In the genomic region with DNA sequence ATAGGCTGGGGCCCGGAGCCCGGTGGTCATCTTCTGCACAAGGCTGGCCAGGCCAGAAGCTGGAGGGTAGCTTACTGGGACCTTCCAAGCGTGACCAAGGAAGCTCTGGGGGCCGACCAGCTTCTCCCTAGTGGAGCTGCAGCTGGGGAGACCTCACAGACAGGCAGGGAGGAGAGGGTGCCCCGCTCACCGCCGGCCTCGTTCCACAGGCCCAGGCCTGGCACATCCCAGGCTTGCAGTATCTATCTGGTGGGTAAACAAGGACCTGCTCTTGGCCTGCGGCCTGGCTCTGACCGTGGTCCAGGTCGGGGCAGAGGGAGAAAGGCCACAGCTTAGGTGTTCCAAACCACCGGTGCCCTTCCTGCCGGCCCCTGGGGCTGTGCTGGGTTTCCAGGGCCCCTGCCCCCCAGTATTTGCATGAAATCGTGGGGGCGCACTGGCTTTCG, we compare ENCODE assay signal across 10 cellular contexts. TPM values are rescaled to one million over a fixed set of nuclear protein-coding genes. Genes with fewer than 3 reads are reported as not detected.
DNase-seq lines count a peak whose midpoint lies in the region; ATAC-seq, FAIRE-seq and TF ChIP-seq lines count a peak whose summit lies in the region.
"Had no signal": no experiment of that assay in that cellular context is flagged by ENCODE, and none has a peak within 500 bp of the region (broad histone marks: within the 10 kb centered on the region; RNA-seq: fewer than 3 reads in every experiment).

No MANE protein-coding gene starts in this region.

- intact Hi-C loops in activated T-helper 2 cell treated with anti-CD3 and anti-CD28 coated beads, Interferon-gamma antibody, Interleukin-2, Interleukin-4, amounts not matched to agents 10 μg/mL and 5 μg/mL and 100 μg/mL, durations not matched to agents 14 hours and 24 hours and 36 hours (cut with micrococcal nuclease) = loop anchor here (5.0 to 10.0 kb wide), 3 partner anchors 256 to 676 kb away; no protein-coding TSS in a partner anchor

- peak overlapping the region; percentile 39 for H2BK120ac ChIP-seq in H1 (replicated peaks; ENCODE audit: low read depth, low read length)

- peaks cover 4 to 54% (median 20%) of the 10 kb centered on the region in 5 donors for H3K27me3 Mint-ChIP-seq in naive thymus-derived CD8-positive, alpha-beta T cell
- peaks cover 32% of the 10 kb centered on the region for H3K27me3 Mint-ChIP-seq in activated T-helper 2 cell treated with anti-CD3 and anti-CD28 coated beads, Interferon-gamma antibody, Interleukin-2, Interleukin-4, amounts not matched to agents 10 μg/mL and 5 μg/mL and 100 μg/mL, durations not matched to agents 14 hours and 24 hours and 36 hours (ENCODE audit: low read depth)

- DNase-seq in H7 (peak; percentile 76), H1 (ENCODE audit: low read depth in 1 of 2, low spot score in 2 of 2) (peak in 1 of 2 experiments; percentile 66), dermis blood vessel endothelial cell (no peak)
- no peak for DNase-seq in naive thymus-derived CD8-positive, alpha-beta T cell
- DNase-seq in stimulated activated CD4-positive, alpha-beta T cell treated with anti-CD3 and anti-CD28 coated beads, Interleukin-4, amount 100 ng/mL, for 1 hour = no peak
- DNase-seq in activated T-helper 2 cell treated with anti-CD3 and anti-CD28 coated beads, Interferon-gamma antibody, Interleukin-2, Interleukin-4, amounts not matched to agents 10 μg/mL and 5 μg/mL and 100 μg/mL, durations not matched to agents 14 hours and 24 hours and 36 hours (ENCODE audit: low spot score) = no peak
- DNase-seq: NCI-H2081 treated with DMSO at 0.1 percent for 48 hours had no signal

- H3K23ac ChIP-seq in H1 (ENCODE audit: insufficient read length) = no peak overlapping the region

- no peaks in the 10 kb centered on the region for H3K9me3 Mint-ChIP-seq in naive thymus-derived CD8-positive, alpha-beta T cell
- H3K9me3 Mint-ChIP-seq in activated T-helper 2 cell treated with anti-CD3 and anti-CD28 coated beads, Interferon-gamma antibody, Interleukin-2, Interleukin-4, amounts not matched to agents 10 μg/mL and 5 μg/mL and 100 μg/mL, durations not matched to agents 14 hours and 24 hours and 36 hours = no peaks in the 10 kb centered on the region

- H3K14ac ChIP-seq in H1 (ENCODE audit: insufficient read length) = no peak overlapping the region

- H3K23me2 ChIP-seq in H1 (ENCODE audit: low read depth, low read length) = peaks cover 25% of the 10 kb centered on the region; the same call in 1 of the 2 replicates

- H4K91ac ChIP-seq in H1 (replicated peaks; ENCODE audit: insufficient read length, low read length) = no peak overlapping the region

- H3K27ac Mint-ChIP-seq in naive thymus-derived CD8-positive, alpha-beta T cell = no peak overlapping the region
- no peak overlapping the region for H3K27ac Mint-ChIP-seq in activated T-helper 2 cell treated with anti-CD3 and anti-CD28 coated beads, Interferon-gamma antibody, Interleukin-2, Interleukin-4, amounts not matched to agents 10 μg/mL and 5 μg/mL and 100 μg/mL, durations not matched to agents 14 hours and 24 hours and 36 hours

- H4K20me1 ChIP-seq in BLaER1 (peaks cover 60% of the 10 kb centered on the region), H1 (replicated peaks in 1 of 2; ENCODE audit: control insufficient read depth in 1 of 2, insufficient read depth in 2 of 2, low read length in 2 of 2) (peaks cover 0 to 10% of the 10 kb centered on the region in 2 experiments)

- TF ChIP-seq POLR2A in H1 (IDR thresholded peaks at IDR 0.05; ENCODE audit: control extremely low read depth in 1 of 2, low read depth in 2 of 2, low read length in 2 of 2) = no peak

- POLR2A ChIA-PET in H1 (lab: Charles Lee; ENCODE audit: partially characterized antibody) = interaction anchor here (0.8 to 1.0 kb wide), 2 partner anchors 18 to 542 kb away, joined by 3 read pairs; no protein-coding TSS in a partner anchor
- POLR2A ChIA-PET in naive thymus-derived CD8-positive, alpha-beta T cell (lab: Charles Lee) = no interaction called here

- peaks cover 48% of the 10 kb centered on the region for H3K4me1 ChIP-seq in BLaER1
- H3K4me1 ChIP-seq in H1 (replicated peaks in 1 of 4; ENCODE audit: control insufficient read depth in 3 of 4, insufficient read depth in 4 of 4, low read length in 3 of 4) = peaks cover 0 to 32% (median 15%) of the 10 kb centered on the region in 4 experiments; a peak in 5 of 7 replicates
- H3K4me1 ChIP-seq: parathyroid adenoma had no signal

- H3K27ac ChIP-seq in BLaER1 = no peak overlapping the region
- no peak overlapping the region for H3K27ac ChIP-seq in H1 (ENCODE audit: low read depth, low read length)
- H3K27ac ChIP-seq: parathyroid adenoma had no signal

- H4K8ac ChIP-seq in H1 (ENCODE audit: extremely low read depth, insufficient read depth, low read length) = 0 out of 2 replicates have a peak overlapping the region, but pooled peaks have one; percentile 43

- H3K36me3 Mint-ChIP-seq in naive thymus-derived CD8-positive, alpha-beta T cell = peaks cover 0 to 3% (median 0%) of the 10 kb centered on the region in 3 donors
- no peaks in the 10 kb centered on the region for H3K36me3 Mint-ChIP-seq in activated T-helper 2 cell treated with anti-CD3 and anti-CD28 coated beads, Interferon-gamma antibody, Interleukin-2, Interleukin-4, amounts not matched to agents 10 μg/mL and 5 μg/mL and 100 μg/mL, durations not matched to agents 14 hours and 24 hours and 36 hours (ENCODE audit: low read depth)

- no peak overlapping the region for H4K5ac ChIP-seq in H1 (ENCODE audit: insufficient read length, low read depth, low read length)

- 16% methylated on average over 16 of the region's 16 CpGs; no CpG with 5 or more reads in 1 of the 2 experiments for WGBS in H1 (ENCODE audit: extremely low coverage in 1 of 2, insufficient coverage in 1 of 2, insufficient read length in 1 of 2, insufficient replicate concordance in 2 of 2, low coverage in 1 of 2, low lambda C conversion rate in 2 of 2, missing lambda C conversion rate in 1 of 2), 2 experiments

- H3K79me2 ChIP-seq in H1 (ENCODE audit: control insufficient read depth in 1 of 2, insufficient read depth in 2 of 2, low read length in 2 of 2) = no peaks in the 10 kb centered on the region
- H3K79me2 ChIP-seq: parathyroid adenoma had no signal

- no peak for TF ChIP-seq EP300 in H1 (IDR thresholded peaks at IDR 0.05; ENCODE audit: borderline replicate concordance in 1 of 2, low read depth in 2 of 2, low read length in 2 of 2)

- H3K18ac ChIP-seq in H1 (ENCODE audit: extremely low read depth, low read length) = peak overlapping the region; percentile 83

- TF ChIP-seq CTCF in H1 (IDR thresholded peaks at IDR 0.05; ENCODE audit: control extremely low read depth in 1 of 3, insufficient read depth in 1 of 3, low read depth in 1 of 3, low read length in 3 of 3) = no peak

- H3K79me1 ChIP-seq in H1 (ENCODE audit: low read depth, low read length) = no peaks in the 10 kb centered on the region

- peak overlapping the region; percentile 46; the same call in 1 of the 2 replicates for H2BK15ac ChIP-seq in H1 (ENCODE audit: low read length)

- 0 out of 2 replicates have a peak overlapping the region, but pooled peaks have one; percentile 9 for H2BK5ac ChIP-seq in H1 (ENCODE audit: low read depth, low read length)

- peak overlapping the region; percentile 74 for H3K4me3 ChIP-seq in BLaER1
- peak overlapping the region; percentile 67; the same call in 1 of the 2 replicates for H3K4me3 ChIP-seq in H7 (ENCODE audit: insufficient read depth, low read depth, low read length)
- peak overlapping the region in 3 of 4 experiments; percentile 22 to 81 (median 29); a peak in 4 of 8 replicates for H3K4me3 ChIP-seq in H1 (ENCODE audit: extremely low read depth in 1 of 4, insufficient read depth in 2 of 4, low read depth in 3 of 4, low read length in 4 of 4)

- H3K27me3 ChIP-seq in BLaER1 (peaks cover 83% of the 10 kb centered on the region), H7 (ENCODE audit: control insufficient read depth, insufficient read depth, low read length) (peaks cover 59% of the 10 kb centered on the region), H1 (replicated peaks in 1 of 4; ENCODE audit: control insufficient read depth in 3 of 4, extremely low read depth in 1 of 4, insufficient read depth in 3 of 4, low read length in 3 of 4) (peaks cover 53 to 80% (median 74%) of the 10 kb centered on the region in 4 experiments)

- no peak overlapping the region for H3K56ac ChIP-seq in H1 (replicated peaks; ENCODE audit: insufficient read length, low read depth, low read length)

- peak overlapping the region; percentile 28 to 87 (median 67) for H3K4me3 Mint-ChIP-seq in naive thymus-derived CD8-positive, alpha-beta T cell
- H3K4me3 Mint-ChIP-seq in activated T-helper 2 cell treated with anti-CD3 and anti-CD28 coated beads, Interferon-gamma antibody, Interleukin-2, Interleukin-4, amounts not matched to agents 10 μg/mL and 5 μg/mL and 100 μg/mL, durations not matched to agents 14 hours and 24 hours and 36 hours (ENCODE audit: low read depth) = no peak overlapping the region

- H3K4me2 ChIP-seq in BLaER1 (peak overlapping the region; percentile 99), H1 (ENCODE audit: insufficient read depth in 1 of 2, low read depth in 2 of 2, low read length in 2 of 2) (peak overlapping the region; percentile 72 to 76)

- H2BK20ac ChIP-seq in H1 (ENCODE audit: low read length) = peak overlapping the region; percentile 90; the same call in 1 of the 2 replicates

- TF ChIP-seq RAD21 in H1 (IDR thresholded peaks at IDR 0.05 in 1 of 2, conservative IDR thresholded peaks at IDR 0.05 in 1 of 2; ENCODE audit: low read depth in 2 of 2, low read length in 2 of 2) = no peak

- no peak overlapping the region for H2AK5ac ChIP-seq in H1 (ENCODE audit: low read depth, low read length)

- H3K9ac ChIP-seq in BLaER1 (0 out of 2 replicates have a peak overlapping the region, but pooled peaks have one; percentile 8), H1 (replicated peaks in 1 of 4; ENCODE audit: extremely low read depth in 1 of 4, low read depth in 3 of 4, low read length in 3 of 4) (no peak overlapping the region)
- H3K9ac ChIP-seq: parathyroid adenoma had no signal

- H3K4me1 Mint-ChIP-seq in naive thymus-derived CD8-positive, alpha-beta T cell = peaks cover 4 to 24% (median 16%) of the 10 kb centered on the region in 4 donors
- H3K4me1 Mint-ChIP-seq in activated T-helper 2 cell treated with anti-CD3 and anti-CD28 coated beads, Interferon-gamma antibody, Interleukin-2, Interleukin-4, amounts not matched to agents 10 μg/mL and 5 μg/mL and 100 μg/mL, durations not matched to agents 14 hours and 24 hours and 36 hours (ENCODE audit: low read depth) = no peaks in the 10 kb centered on the region

- no peak for ATAC-seq in naive thymus-derived CD8-positive, alpha-beta T cell
- no peak for ATAC-seq in HG03565 (IDR thresholded peaks at IDR 0.05; ENCODE audit: unreplicated experiment)

- H3K9me3 ChIP-seq in BLaER1 (no peaks in the 10 kb centered on the region), H1 (ENCODE audit: insufficient read depth in 2 of 2, low read depth in 1 of 2, low read length in 1 of 2) (no peaks in the 10 kb centered on the region)

- no peak overlapping the region for H2AFZ ChIP-seq in H1 (ENCODE audit: low read length)
- H2AFZ ChIP-seq: parathyroid adenoma had no signal

- no peaks in the 10 kb centered on the region for H3K36me3 ChIP-seq in BLaER1
- no peaks in the 10 kb centered on the region for H3K36me3 ChIP-seq in H7 (replicated peaks; ENCODE audit: control insufficient read depth, insufficient read depth, low read length)
- H3K36me3 ChIP-seq in H1 (ENCODE audit: control insufficient read depth in 2 of 4, insufficient read depth in 4 of 4, low read length in 3 of 4) = no peaks in the 10 kb centered on the region

- CTCF ChIA-PET in H1 (lab: Charles Lee; ENCODE audit: partially characterized antibody) = interaction anchor here (0.5 to 1.5 kb wide), 6 partner anchors 18 to 526 kb away, joined by 3 to 5 read pairs (median 4); no protein-coding TSS in a partner anchor

- peak overlapping the region; percentile 90; the same call in 1 of the 2 replicates for H2BK12ac ChIP-seq in H1 (ENCODE audit: low read depth, low read length)

- FAIRE-seq in H1 (lab: Jason Lieb, UNC) = no peak

- no peak overlapping the region for H3K4ac ChIP-seq in H1 (replicated peaks; ENCODE audit: insufficient read length, low read depth, low read length)

RNA-seq across cellular contexts. Expression of a gene that starts 1.6 kb away (rescaled TPM):
- total RNA-seq in H7 (2014; rRNA removed; shearing (Covaris generic)) = 16.0 and 19.9 TPM in 2 replicates
- total RNA-seq in H1 (2021; fragmentation: NEBNext Ultra II Directional; extraction: Animal tissue kit (Norgen Biotek cat#: 25700)) = 2.0 and 2.1 TPM in 2 replicates
- polyA plus RNA-seq in H1 (2011; rRNA removed) = 4.5 and 4.8 TPM in 2 replicates
- polyA plus RNA-seq in H1 (2011; cell fraction: cytosol; rRNA removed) = 3.6 TPM
- polyA plus RNA-seq in H1 (2011; cell fraction: nucleus; rRNA removed) = 2.8 TPM
- polyA plus RNA-seq in H1 (2012, experiment 1 of 2) = 1.5 to 4.4 TPM (median 3.3 TPM) in 4 replicates
- polyA plus RNA-seq in H1 (2012, experiment 2 of 2) = 2.0 TPM
- 3.3 TPM for polyA plus RNA-seq in H1 (2013, experiment 1 of 2)
- 3.5 TPM for polyA plus RNA-seq in H1 (2013, experiment 2 of 2)
- 1.8 and 2.7 TPM in 2 replicates for polyA minus RNA-seq in H1 (2011; rRNA and poly(A)+ RNA removed)
- 3.5 TPM for polyA minus RNA-seq in H1 (2011; cell fraction: cytosol; rRNA and poly(A)+ RNA removed)
- 1.5 TPM for polyA minus RNA-seq in H1 (2011; cell fraction: nucleus; rRNA and poly(A)+ RNA removed)
- total RNA-seq in naive thymus-derived CD8-positive, alpha-beta T cell = not detected
- polyA plus RNA-seq in naive thymus-derived CD8-positive, alpha-beta T cell = not detected
- total RNA-seq in dermis blood vessel endothelial cell = 0.56 and 1.2 TPM in 2 replicates
- total RNA-seq in activated T-helper 2 cell treated with anti-CD3 and anti-CD28 coated beads, Interferon-gamma antibody, Interleukin-2, Interleukin-4, amounts not matched to agents 10 μg/mL and 5 μg/mL and 100 μg/mL, durations not matched to agents 14 hours and 24 hours and 36 hours = not detected in 2 replicates
